28 cellular contexts compared by ENCODE assay signal in genomic region chr4:102388636-102389035, GRCh38.
"Had no signal": no experiment of that assay in that cellular context is flagged by ENCODE, and none has a peak within 500 bp of the region (broad histone marks: within the 10 kb centered on the region; RNA-seq: fewer than 3 reads in every experiment).

No MANE protein-coding gene starts in this region.

- H3K36me3 ChIP-seq: cardiac muscle cell, colonic mucosa, left lung, neutrophil, right lobe of liver, thoracic aorta, uterus had no signal

- H3K4me3 ChIP-seq: body of pancreas, cardiac muscle cell, colonic mucosa, left lung, right lobe of liver, thoracic aorta, uterus had no signal

- ATAC-seq: activated naive CD8-positive, alpha-beta T cell treated with anti-CD3 and anti-CD28 coated beads, Interleukin-2, amount 50 U/mL, for 24 hours; body of pancreas; left lung; right lobe of liver had no signal

- H3K27ac ChIP-seq: body of pancreas, cardiac muscle cell, colonic mucosa, left lung, neutrophil, right lobe of liver, thoracic aorta, uterus had no signal

- H3K4me1 ChIP-seq: body of pancreas, colonic mucosa, right lobe of liver, uterus had no signal

- H3K9me3 ChIP-seq: body of pancreas, colonic mucosa, left lung, neutrophil, thoracic aorta, uterus had no signal

- H3K27me3 ChIP-seq: body of pancreas, cardiac muscle cell, colonic mucosa, left lung, neutrophil, right lobe of liver, uterus had no signal

- DNase-seq: activated CD4-positive, alpha-beta memory T cell treated with anti-CD3 and anti-CD28 coated beads, Interleukin-2, amount 10 ng/mL, durations not matched to agents 7 days and 5 days; activated CD4-positive, alpha-beta T cell treated with anti-CD3 and anti-CD28 coated beads, Interleukin-2, amount 10 ng/mL, durations not matched to agents 24 days and 14 days; activated CD4-positive, CD25-positive, alpha-beta regulatory T cell treated with anti-CD3 and anti-CD28 coated beads, Interleukin-2, amount 50 U/mL, for 72 hours; activated CD8-positive, alpha-beta memory T cell treated with anti-CD3 and anti-CD28 coated beads, Interleukin-2, amount 50 U/mL, for 48 hours; activated gamma-delta T cell treated with Interleukin-2 at 50 U/mL for 16 hours; activated naive CD8-positive, alpha-beta T cell treated with anti-CD3 and anti-CD28 coated beads, Interleukin-2, amount 50 U/mL, for 24 hours; activated T-cell treated with anti-CD3 and anti-CD28 coated beads, Interleukin-2, amount 50 U/mL, for 24 hours; amygdala; body of pancreas; cerebellar nuclear complex; colonic mucosa; effector CD8-positive, alpha-beta T cell; erythroblast; head of caudate nucleus; hippocampal formation; kidney glomerular epithelial cell; left lung; naive B cell; nephron progenitor cell; right lobe of liver; stimulated activated CD4-positive, alpha-beta T cell treated with anti-CD3 and anti-CD28 coated beads, Interleukin-2, amount 100 ng/mL, for 48 hours; T-helper 9 cell; uterus had no signal

- FAIRE-seq: endometrium, TTC549 had no signal
